In genomic region chr2:3585239-3586109, GRCh38 we compare ENCODE assay signal across 1 cellular context.
TF ChIP-seq lines count a peak whose summit lies in the region.

No MANE protein-coding gene starts in this region.

TF ChIP-seq in HepG2, 621 proteins besides CTCF, POLR2A, EP300 and RAD21 (continued from another document and continues in another):
- TF ChIP-seq ZNF496 (CRISPR knock-in tag; IDR thresholded peaks at IDR 0.05; ENCODE audit: insufficient replicate concordance), result no peak
- TF ChIP-seq ZSCAN9 (CRISPR knock-in tag; IDR thresholded peaks at IDR 0.05; ENCODE audit: borderline replicate concordance), result peak; percentile 52; the same call in 1 of the 2 replicates
- TF ChIP-seq RELA (CRISPR knock-in tag; IDR thresholded peaks at IDR 0.05), result 0 out of 2 replicates have a peak, but pooled peaks have one; percentile 36
- TF ChIP-seq MED8 (CRISPR knock-in tag; IDR thresholded peaks at IDR 0.05; ENCODE audit: insufficient replicate concordance), result no peak
- TF ChIP-seq ZNF441 (CRISPR knock-in tag; IDR thresholded peaks at IDR 0.05; ENCODE audit: borderline replicate concordance), result peak; percentile 45; the same call in 1 of the 2 replicates
- TF ChIP-seq ZBTB42 (CRISPR knock-in tag; IDR thresholded peaks at IDR 0.05), result no peak
- peak in 1 of 2 experiments; percentile 57; a peak in 1 of 4 replicates for TF ChIP-seq KLF16 (CRISPR knock-in tag; IDR thresholded peaks at IDR 0.05)
- TF ChIP-seq RARG (CRISPR knock-in tag; IDR thresholded peaks at IDR 0.05; ENCODE audit: low read depth), result no peak
- no peak for TF ChIP-seq SOX6 (IDR thresholded peaks at IDR 0.05)
- TF ChIP-seq SOX6 (CRISPR knock-in tag; IDR thresholded peaks at IDR 0.05), result peak; percentile 87
- no peak for TF ChIP-seq WIZ (CRISPR knock-in tag; IDR thresholded peaks at IDR 0.05)
- TF ChIP-seq HOXD1 (CRISPR knock-in tag; IDR thresholded peaks at IDR 0.05), result no peak
- no peak for TF ChIP-seq PLRG1 (conservative IDR thresholded peaks at IDR 0.05)
- TF ChIP-seq ZNF354B (CRISPR knock-in tag; IDR thresholded peaks at IDR 0.05), result no peak
- TF ChIP-seq HNF1A (IDR thresholded peaks at IDR 0.05; ENCODE audit: low read depth), result no peak
- peak; percentile 78; the same call in 1 of the 2 replicates for TF ChIP-seq HNF1A (CRISPR knock-in tag; IDR thresholded peaks at IDR 0.05; ENCODE audit: borderline replicate concordance)
- peak; percentile 85 for TF ChIP-seq YEATS4 (CRISPR knock-in tag; IDR thresholded peaks at IDR 0.05; ENCODE audit: borderline replicate concordance)
- no peak for TF ChIP-seq ZFP36L1 (CRISPR knock-in tag; IDR thresholded peaks at IDR 0.05)
- no peak for TF ChIP-seq ZNF407 (CRISPR knock-in tag; IDR thresholded peaks at IDR 0.05; ENCODE audit: not compliant biosample characterization)
- no peak for TF ChIP-seq ZNF773 (CRISPR knock-in tag; IDR thresholded peaks at IDR 0.05; ENCODE audit: borderline replicate concordance)
- no peak for TF ChIP-seq SRSF9 (IDR thresholded peaks at IDR 0.05; ENCODE audit: borderline replicate concordance, insufficient read depth, low read depth, low read length, poor library complexity, severe bottlenecking)
- TF ChIP-seq ZNF891 (CRISPR knock-in tag; IDR thresholded peaks at IDR 0.05), result no peak
- no peak for TF ChIP-seq NR0B2 (CRISPR knock-in tag; IDR thresholded peaks at IDR 0.05)
- no peak for TF ChIP-seq ZBED4 (CRISPR knock-in tag; IDR thresholded peaks at IDR 0.05; ENCODE audit: borderline replicate concordance)
- no peak for TF ChIP-seq ATRX (CRISPR knock-in tag; IDR thresholded peaks at IDR 0.05; ENCODE audit: borderline replicate concordance)
- TF ChIP-seq PBX3 (CRISPR knock-in tag; IDR thresholded peaks at IDR 0.05; ENCODE audit: borderline replicate concordance), result no peak; the same call in 1 of the 2 replicates
- TF ChIP-seq ZNF761 (CRISPR knock-in tag; conservative IDR thresholded peaks at IDR 0.05), result peak; percentile 93
- TF ChIP-seq ZBTB4 (CRISPR knock-in tag; IDR thresholded peaks at IDR 0.05; ENCODE audit: borderline replicate concordance), result peak; percentile 77; the same call in 1 of the 2 replicates
- TF ChIP-seq PREB (CRISPR knock-in tag; IDR thresholded peaks at IDR 0.05), result no peak
- TF ChIP-seq MEIS2 (CRISPR knock-in tag; IDR thresholded peaks at IDR 0.05), result peak; percentile 84; the same call in 1 of the 2 replicates
- no peak for TF ChIP-seq ZKSCAN1 (IDR thresholded peaks at IDR 0.05; ENCODE audit: low read length)
- peak; percentile 71 for TF ChIP-seq RFXAP (CRISPR knock-in tag; IDR thresholded peaks at IDR 0.05; ENCODE audit: borderline replicate concordance)
